In genomic region chr7:115987486-115987885, GRCh38 we compare ENCODE assay signal across 39 cellular contexts. TPM values are rescaled to one million over a fixed set of nuclear protein-coding genes. Genes with fewer than 3 reads are reported as not detected.
"Had no signal": no experiment of that assay in that cellular context is flagged by ENCODE, and none has a peak within 500 bp of the region (broad histone marks: within the 10 kb centered on the region; RNA-seq: fewer than 3 reads in every experiment).

No MANE protein-coding gene starts in this region.

- H3K27ac ChIP-seq: KMS-11 had no signal

- H3K9me3 ChIP-seq: MG63 had no signal

- H3K4me3 ChIP-seq: MG63 had no signal

- H3K27me3 ChIP-seq: MG63 had no signal

- H3K4me2 ChIP-seq: KMS-11 had no signal

- H3K9ac ChIP-seq: KMS-11 had no signal

- H3K36me3 ChIP-seq: MG63 had no signal

- DNase-seq: Karpas-422, Kasumi-1, KG1, MG63, MM.1S, MV-4-11, NCI-H1048, NCI-H1092, NCI-H1092 treated with DMSO at 0.1 percent for 48 hours, NCI-H1105, NCI-H1105 treated with DMSO at 0.1 percent for 48 hours, NCI-H1417, NCI-H1417 treated with DMSO at 0.1 percent for 48 hours, NCI-H1436, NCI-H1436 treated with DMSO at 0.1 percent for 48 hours, NCI-H146, NCI-H1694, NCI-H1694 treated with DMSO at 0.1 percent for 48 hours, NCI-H187, NCI-H187 treated with DMSO at 0.1 percent for 48 hours, NCI-H1930, NCI-H2029, NCI-H2029 treated with DMSO at 0.1 percent for 48 hours, NCI-H2081, NCI-H2081 treated with DMSO at 0.1 percent for 48 hours, NCI-H2107, NCI-H2171, NCI-H2171 treated with DMSO at 0.1 percent for 48 hours, NCI-H2227 treated with DMSO at 0.1 percent for 48 hours, NCI-H226, NCI-H345, NCI-H446, NCI-H446 treated with DMSO at 0.1 percent for 48 hours, NCI-H510A, NCI-H510A treated with DMSO at 0.1 percent for 48 hours had no signal

RNA-seq across cellular contexts. Expression of gene TFEC, which starts 43.1 kb away (rescaled TPM):
- total RNA-seq: LHCN-M2, MCF 10A, NCI-H460 had no signal
